In genomic region chr7:98946389-98946788, GRCh38 we compare ENCODE assay signal across 22 cellular contexts.
"Had no signal": no experiment of that assay in that cellular context is flagged by ENCODE, and none has a peak within 500 bp of the region (broad histone marks: within the 10 kb centered on the region; RNA-seq: fewer than 3 reads in every experiment).

No MANE protein-coding gene starts in this region.

- H3K9ac ChIP-seq: neural progenitor cell had no signal

- H3K27ac Mint-ChIP-seq: activated naive CD4-positive, alpha-beta T cell treated with anti-CD3 and anti-CD28 coated beads, Interleukin-2, amount 50 U/mL, for 24 hours; activated T-cell treated with anti-CD3 and anti-CD28 coated beads, Interleukin-2, amount 50 U/mL, for 72 hours; neural progenitor cell had no signal

- H3K4me3 ChIP-seq: colonic mucosa, dorsolateral prefrontal cortex, esophagus squamous epithelium, gastrocnemius medialis, neural progenitor cell, thoracic aorta, upper lobe of left lung had no signal

- DNase-seq: activated CD4-positive, alpha-beta T cell treated with anti-CD3 and anti-CD28 coated beads, Interleukin-2, amount 50 U/mL, for 4 hours; activated gamma-delta T cell treated with Interleukin-2 at 50 U/mL for 16 hours; activated T-cell treated with anti-CD3 and anti-CD28 coated beads, Interleukin-2, amount 50 U/mL, for 72 hours; aorta; brain microvascular endothelial cell; colonic mucosa; dorsolateral prefrontal cortex; effector memory CD8-positive, alpha-beta T cell; esophagus squamous epithelium; gastrocnemius medialis; hypothalamus; mesendoderm; naive thymus-derived CD4-positive, alpha-beta T cell; stimulated activated CD4-positive, alpha-beta T cell treated with anti-CD3 and anti-CD28 coated beads, Interleukin-4, amount 100 ng/mL, for 24 hours; stimulated activated naive CD4-positive, alpha-beta T cell treated with Interleukin-2 at 50 U/mL for 16 hours; T-helper 9 cell; upper lobe of left lung had no signal

- H3K4me1 ChIP-seq: colonic mucosa, esophagus squamous epithelium, neural progenitor cell, upper lobe of left lung had no signal

- H3K27me3 Mint-ChIP-seq: activated naive CD4-positive, alpha-beta T cell treated with anti-CD3 and anti-CD28 coated beads, Interleukin-2, amount 50 U/mL, for 24 hours; central memory CD8-positive, alpha-beta T cell; effector memory CD8-positive, alpha-beta T cell; naive thymus-derived CD4-positive, alpha-beta T cell; progenitor cell of endocrine pancreas had no signal

- H3K4me3 Mint-ChIP-seq: activated naive CD4-positive, alpha-beta T cell treated with anti-CD3 and anti-CD28 coated beads, Interleukin-2, amount 50 U/mL, for 24 hours; activated T-cell treated with anti-CD3 and anti-CD28 coated beads, Interleukin-2, amount 50 U/mL, for 72 hours; central memory CD8-positive, alpha-beta T cell; effector memory CD8-positive, alpha-beta T cell; naive thymus-derived CD4-positive, alpha-beta T cell; neural progenitor cell had no signal

- H3K4me1 Mint-ChIP-seq: activated naive CD4-positive, alpha-beta T cell treated with anti-CD3 and anti-CD28 coated beads, Interleukin-2, amount 50 U/mL, for 24 hours; naive thymus-derived CD4-positive, alpha-beta T cell; neural progenitor cell had no signal

- H3K27ac ChIP-seq: brain microvascular endothelial cell, colonic mucosa, dorsolateral prefrontal cortex, esophagus squamous epithelium, gastrocnemius medialis, thoracic aorta, upper lobe of left lung had no signal

- H3K9me3 ChIP-seq: colonic mucosa, esophagus squamous epithelium, gastrocnemius medialis, thoracic aorta, upper lobe of left lung had no signal

- H3K9me3 Mint-ChIP-seq: activated naive CD4-positive, alpha-beta T cell treated with anti-CD3 and anti-CD28 coated beads, Interleukin-2, amount 50 U/mL, for 24 hours; activated T-cell treated with anti-CD3 and anti-CD28 coated beads, Interleukin-2, amount 50 U/mL, for 72 hours; central memory CD8-positive, alpha-beta T cell; effector memory CD8-positive, alpha-beta T cell; naive thymus-derived CD4-positive, alpha-beta T cell; neural progenitor cell had no signal

- H3K27me3 ChIP-seq: brain microvascular endothelial cell, colonic mucosa, dorsolateral prefrontal cortex, esophagus squamous epithelium, gastrocnemius medialis, neural progenitor cell, upper lobe of left lung had no signal

- ATAC-seq: effector memory CD8-positive, alpha-beta T cell; naive thymus-derived CD4-positive, alpha-beta T cell had no signal
